Comparison of ENCODE assay signal across 26 cellular contexts in genomic region chr20:35654415-35654814, GRCh38.
"Had no signal": no experiment of that assay in that cellular context is flagged by ENCODE, and none has a peak within 500 bp of the region (broad histone marks: within the 10 kb centered on the region; RNA-seq: fewer than 3 reads in every experiment).

No MANE protein-coding gene starts in this region.

- H3K4me1 ChIP-seq: SJCRH30 had no signal

- H3K27me3 ChIP-seq: ascending aorta, cardiac muscle cell, MG63, SJCRH30 had no signal

- H3K27ac ChIP-seq: ascending aorta, cardiac muscle cell, SJCRH30, SK-N-MC had no signal

- DNase-seq: activated CD4-positive, alpha-beta T cell treated with anti-CD3 and anti-CD28 coated beads, Interleukin-2, amount 10 ng/mL, durations not matched to agents 24 days and 14 days; activated CD4-positive, alpha-beta T cell treated with anti-CD3 and anti-CD28 coated beads, Interleukin-2, amount 50 U/mL, for 4 hours; activated CD8-positive, alpha-beta T cell treated with anti-CD3 and anti-CD28 coated beads for 36 hours; activated gamma-delta T cell; activated naive CD4-positive, alpha-beta T cell treated with Interleukin-2 at 50 U/mL for 16 hours; activated naive CD8-positive, alpha-beta T cell treated with anti-CD3 and anti-CD28 coated beads, Interleukin-2, amount 10 ng/mL, durations not matched to agents 7 days and 5 days; activated T-cell treated with anti-CD3 and anti-CD28 coated beads, Interleukin-2, amount 50 U/mL, for 1 hour; activated T-cell treated with anti-CD3 and anti-CD28 coated beads, Interleukin-2, amount 50 U/mL, for 72 hours; amygdala; Kasumi-1; MG63; MV-4-11; NCI-H1092; NCI-H1436 treated with DMSO at 0.1 percent for 48 hours; NCI-H1694 treated with DMSO at 0.1 percent for 48 hours; NCI-H2029; NCI-H345; NCI-H524 treated with DMSO at 0.1 percent for 48 hours; SHP77; SJCRH30 had no signal

- H3K4me3 ChIP-seq: ascending aorta, cardiac muscle cell, MG63, SJCRH30, SK-N-MC had no signal

- FAIRE-seq: TTC549 had no signal

- ATAC-seq: activated CD8-positive, alpha-beta T cell treated with anti-CD3 and anti-CD28 coated beads for 36 hours; activated T-cell treated with anti-CD3 and anti-CD28 coated beads, Interleukin-2, amount 50 U/mL, for 72 hours; activated T-helper 17 cell treated with anti-CD3 and anti-CD28 coated beads, Interleukin-2, amount 50 U/mL, for 72 hours; Panc1 had no signal

- H3K9me3 ChIP-seq: ascending aorta, MG63, SJCRH30 had no signal
